ENCODE assay signal across 23 cellular contexts in genomic region chr3:18982920-18983319, GRCh38.
A peak's percentile ranks its signal among the peaks of the same experiment; 100 is the strongest.
DNase-seq lines count a peak whose midpoint lies in the region; ATAC-seq and TF ChIP-seq lines count a peak whose summit lies in the region.
"Had no signal": no experiment of that assay in that cellular context is flagged by ENCODE, and none has a peak within 500 bp of the region (broad histone marks: within the 10 kb centered on the region; RNA-seq: fewer than 3 reads in every experiment).

No MANE protein-coding gene starts in this region.

- H3K79me2 ChIP-seq in OCI-LY7 (ENCODE audit: insufficient read depth, low read depth, low read length), result no peaks in the 10 kb centered on the region

- H3K36me3 Mint-ChIP-seq in stimulated activated memory B cell treated with anti-CD40 and anti-IgM and Interleukin-4, amounts not matched to agents 10 μg/mL and 1 μg/mL and 100 μg/mL, for 72 hours, result no peaks in the 10 kb centered on the region
- H3K36me3 Mint-ChIP-seq: CD14-positive monocyte; CD4-positive, alpha-beta memory T cell; CD4-positive, CD25-positive, alpha-beta regulatory T cell; CD8-positive, alpha-beta memory T cell had no signal

- no peaks in the 10 kb centered on the region for H3K9me3 Mint-ChIP-seq in stimulated activated memory B cell treated with anti-CD40 and anti-IgM and Interleukin-4, amounts not matched to agents 10 μg/mL and 1 μg/mL and 100 μg/mL, for 72 hours
- H3K9me3 Mint-ChIP-seq: CD4-positive, CD25-positive, alpha-beta regulatory T cell had no signal

- H3K36me3 ChIP-seq in OCI-LY7 (ENCODE audit: insufficient read depth, low read length), result no peaks in the 10 kb centered on the region
- H3K36me3 ChIP-seq: BE2C, BLaER1 had no signal

- no peaks in the 10 kb centered on the region for H3K9me2 ChIP-seq in OCI-LY7 (ENCODE audit: insufficient read depth, low read length)

- TF ChIP-seq CTCF in OCI-LY7 (conservative IDR thresholded peaks at IDR 0.05; ENCODE audit: low read length), result no peak

- no peak overlapping the region for H3K4me2 ChIP-seq in OCI-LY7 (ENCODE audit: low read length)
- H3K4me2 ChIP-seq: BLaER1 had no signal

- H2AFZ ChIP-seq in OCI-LY7 (ENCODE audit: low read length), result peak overlapping the region; percentile 38; the same call in 1 of the 2 replicates

- ATAC-seq in stimulated activated memory B cell treated with anti-CD40 and anti-IgM and Interleukin-4, amounts not matched to agents 10 μg/mL and 1 μg/mL and 100 μg/mL, for 72 hours, result peak; percentile 57
- ATAC-seq in GM19395 (IDR thresholded peaks at IDR 0.05; ENCODE audit: unreplicated experiment), result no peak
- ATAC-seq: GM12878 had no signal

- H3K4me1 ChIP-seq in OCI-LY7 (ENCODE audit: insufficient read depth, low read length, poor library complexity, severe bottlenecking), result peaks cover 3% of the 10 kb centered on the region
- H3K4me1 ChIP-seq: BE2C, BLaER1 had no signal

- H3K9me3 ChIP-seq in OCI-LY7 (ENCODE audit: low read length), result no peaks in the 10 kb centered on the region
- H3K9me3 ChIP-seq: BE2C, BLaER1 had no signal

- no peaks in the 10 kb centered on the region for H3K4me1 Mint-ChIP-seq in stimulated activated memory B cell treated with anti-CD40 and anti-IgM and Interleukin-4, amounts not matched to agents 10 μg/mL and 1 μg/mL and 100 μg/mL, for 72 hours
- H3K4me1 Mint-ChIP-seq: CD4-positive, alpha-beta memory T cell; CD4-positive, CD25-positive, alpha-beta regulatory T cell; CD8-positive, alpha-beta memory T cell had no signal

- H3K4me3 ChIP-seq in OCI-LY7 (ENCODE audit: low read depth, low read length, poor library complexity, severe bottlenecking), result no peak overlapping the region
- H3K4me3 ChIP-seq: BLaER1, GM12878 had no signal

- no peak overlapping the region for H3K27ac ChIP-seq in OCI-LY7 (ENCODE audit: low read depth, low read length, poor library complexity, severe bottlenecking)
- no peak overlapping the region for H3K27ac ChIP-seq in substantia nigra (ENCODE audit: low read depth, low read length, poor library complexity, severe bottlenecking)
- H3K27ac ChIP-seq: BLaER1 had no signal

- no peak overlapping the region for H3K4me3 Mint-ChIP-seq in stimulated activated memory B cell treated with anti-CD40 and anti-IgM and Interleukin-4, amounts not matched to agents 10 μg/mL and 1 μg/mL and 100 μg/mL, for 72 hours
- H3K4me3 Mint-ChIP-seq: CD14-positive monocyte; CD4-positive, alpha-beta memory T cell; CD4-positive, CD25-positive, alpha-beta regulatory T cell; CD8-positive, alpha-beta memory T cell had no signal

- H3K27ac Mint-ChIP-seq in stimulated activated memory B cell treated with anti-CD40 and anti-IgM and Interleukin-4, amounts not matched to agents 10 μg/mL and 1 μg/mL and 100 μg/mL, for 72 hours, result no peak overlapping the region
- H3K27ac Mint-ChIP-seq: CD14-positive monocyte; CD4-positive, alpha-beta memory T cell; CD4-positive, CD25-positive, alpha-beta regulatory T cell; CD8-positive, alpha-beta memory T cell had no signal

- BruUV-seq in OCI-LY7 (replicated peaks; lab: Mats Ljungman, UMichigan), result no TSS peak

- intact Hi-C loops in OCI-LY7 (cut with micrococcal nuclease; ENCODE audit: unreplicated experiment), result loop anchor here (10.0 kb wide), 1 partner anchor 858 kb away; no protein-coding TSS in a partner anchor

- no peaks in the 10 kb centered on the region for H3K27me3 Mint-ChIP-seq in stimulated activated memory B cell treated with anti-CD40 and anti-IgM and Interleukin-4, amounts not matched to agents 10 μg/mL and 1 μg/mL and 100 μg/mL, for 72 hours

- DNase-seq in OCI-LY7 (ENCODE audit: low spot score) (no peak), RPMI8226 (peak; percentile 3), substantia nigra (lab: John Stamatoyannopoulos, UW) (no peak)
- DNase-seq: 8988T; ACHN; BE2C; C1 segment of cervical spinal cord; CD4-positive, alpha-beta memory T cell; CD4-positive, CD25-positive, alpha-beta regulatory T cell; CD8-positive, alpha-beta memory T cell; COR-L47; DMS 273 treated with DMSO at 0.1 percent for 48 hours; DMS153; DMS53; DMS79; DND-41; EL; GDM1 had no signal

- CTCF ChIA-PET in OCI-LY7 (lab: Charles Lee; ENCODE audit: unreplicated experiment), result interaction anchor here (0.6 kb wide), 1 partner anchor 270 kb away, joined by 3 read pairs; no protein-coding TSS in a partner anchor

- no peaks in the 10 kb centered on the region for H4K20me1 ChIP-seq in OCI-LY7 (ENCODE audit: insufficient read depth, low read length)
- H4K20me1 ChIP-seq: BLaER1 had no signal

- POLR2A ChIA-PET in OCI-LY7 (lab: Charles Lee), result no interaction called here
